8 cellular contexts compared by ENCODE assay signal in genomic region chr10:24207781-24208611, GRCh38. TPM values are rescaled to one million over a fixed set of nuclear protein-coding genes. Genes with fewer than 3 reads are reported as not detected.
A peak's percentile ranks its signal among the peaks of the same experiment; 100 is the strongest.
DNase-seq lines count a peak whose midpoint lies in the region; ATAC-seq and TF ChIP-seq lines count a peak whose summit lies in the region.

No MANE protein-coding gene starts in this region.

- peaks cover 0 to 52% of the 10 kb centered on the region in 2 donors for H3K4me1 ChIP-seq in right atrium auricular region
- H3K4me1 ChIP-seq in gastrocnemius medialis = peaks cover 65% of the 10 kb centered on the region in 2 donors

- H3K36me3 ChIP-seq in right atrium auricular region = no peaks in the 10 kb centered on the region
- H3K36me3 ChIP-seq in gastrocnemius medialis = no peaks in the 10 kb centered on the region

- H3K27ac ChIP-seq in right atrium auricular region = peak overlapping the region; percentile 91 to 97
- peak overlapping the region; percentile 92 to 96 (median 94) for H3K27ac ChIP-seq in gastrocnemius medialis

- POLR2A ChIA-PET in WTC11 (lab: Charles Lee) = no interaction called here

- in situ Hi-C loops in gastrocnemius medialis (cut with MboI; ENCODE audit: low sequenced_read_pairs in 4 of 4) = loop anchor here (10.0 to 25.0 kb wide), 3 partner anchors 154 to 317 kb away; no protein-coding TSS in a partner anchor

- H3K4me3 ChIP-seq in HFF-Myc (replicated peaks; ENCODE audit: low read depth, low read length) (peak overlapping the region; percentile 52), right atrium auricular region (peak overlapping the region; percentile 57 to 65), gastrocnemius medialis (peak overlapping the region; percentile 62 to 86 (median 69))

- TF ChIP-seq CTCF in HFF-Myc (IDR thresholded peaks at IDR 0.05; ENCODE audit: low read depth, low read length, missing control alignments) (no peak), WTC11 (IDR thresholded peaks at IDR 0.05) (no peak), right atrium auricular region (IDR thresholded peaks at IDR 0.05) (no peak), gastrocnemius medialis (IDR thresholded peaks at IDR 0.05 in 4 of 5, conservative IDR thresholded peaks at IDR 0.05 in 1 of 5) (no peak)

- H3K27ac Mint-ChIP-seq in WTC11 = peak overlapping the region; percentile 61

- H3K4me1 Mint-ChIP-seq in WTC11 = peaks cover 56% of the 10 kb centered on the region

- peak overlapping the region; percentile 84 for H3K4me3 Mint-ChIP-seq in WTC11

- H3K27me3 Mint-ChIP-seq in WTC11 (ENCODE audit: low read depth) = no peaks in the 10 kb centered on the region

- intact Hi-C loops in gastrocnemius medialis (cut with DNase I; ENCODE audit: low total_unique reads) = loop anchor here (5.0 to 10.0 kb wide), 4 partner anchors 91 to 807 kb away; partner anchors contain the start of genes ENKUR and THNSL1

- no peak for ATAC-seq in WTC11
- ATAC-seq in gastrocnemius medialis = peak; percentile 52 to 66
- ATAC-seq in GM21390 (IDR thresholded peaks at IDR 0.05; ENCODE audit: unreplicated experiment) = no peak

- peaks cover 8% of the 10 kb centered on the region for H3K9me3 Mint-ChIP-seq in WTC11

- peaks cover 7% of the 10 kb centered on the region for H3K36me3 Mint-ChIP-seq in WTC11

- no peaks in the 10 kb centered on the region for H3K9me3 ChIP-seq in right atrium auricular region
- no peaks in the 10 kb centered on the region for H3K9me3 ChIP-seq in gastrocnemius medialis

- no peak for TF ChIP-seq POLR2A in gastrocnemius medialis (IDR thresholded peaks at IDR 0.05)

- H3K27me3 ChIP-seq in right atrium auricular region (no peaks in the 10 kb centered on the region), gastrocnemius medialis (no peaks in the 10 kb centered on the region)

- DNase-seq in HFF-Myc (ENCODE audit: extremely low read depth, low read depth) (no peak), WTC11 (ENCODE audit: low spot score) (no peak), right atrium auricular region (ENCODE audit: low spot score) (peak; percentile 65), gastrocnemius medialis (peak in 1 of 2 donors; percentile 44), foreskin melanocyte (no peak), NCI-H82 treated with DMSO at 0.1 percent for 48 hours (lab: John Stamatoyannopoulos, UW; ENCODE audit: unreplicated experiment) (no peak), HCEC 1CT (no peak)

- CTCF ChIA-PET in WTC11 (lab: Charles Lee) = interaction anchor here (1.4 kb wide), 1 partner anchor 112 kb away, joined by 3 read pairs; no protein-coding TSS in a partner anchor

TF ChIP-seq in WTC11, 78 proteins besides CTCF, POLR2A, EP300 and RAD21:
- no peak for TF ChIP-seq USF1 (CRISPR knock-in tag; IDR thresholded peaks at IDR 0.05)
- TF ChIP-seq ZNF281 (CRISPR knock-in tag; IDR thresholded peaks at IDR 0.05) = no peak
- TF ChIP-seq TP53 (CRISPR knock-in tag; IDR thresholded peaks at IDR 0.05) = no peak
- no peak for TF ChIP-seq HMGA2 (CRISPR knock-in tag; IDR thresholded peaks at IDR 0.05)
- TF ChIP-seq JUN (CRISPR knock-in tag; IDR thresholded peaks at IDR 0.05) = no peak
- no peak for TF ChIP-seq KAT7 (CRISPR knock-in tag; IDR thresholded peaks at IDR 0.05; ENCODE audit: borderline replicate concordance)
- no peak for TF ChIP-seq GABPB1 (CRISPR knock-in tag; IDR thresholded peaks at IDR 0.05)
- TF ChIP-seq ETV6 (CRISPR knock-in tag; IDR thresholded peaks at IDR 0.05) = no peak
- TF ChIP-seq ZBTB43 (CRISPR knock-in tag; IDR thresholded peaks at IDR 0.05) = no peak

RNA-seq across cellular contexts. Expression of gene KIAA1217, which starts 0.9 kb away (rescaled TPM):
- total RNA-seq in WTC11 (2021) (19.7 to 23.4 TPM (median 20.6 TPM) in 3 replicates), right atrium auricular region (10 to 100 TPM; 24.0 to 33.3 TPM), gastrocnemius medialis (100 to 1,000 TPM; 152 to 266 (median 155) TPM)

Comparison
In these comparisons a context has a peak if more than half of its experiments do, and no peak if none do; other contexts are left out.
1. ATAC-seq: peak in gastrocnemius medialis (2 of 2); none in WTC11 (single experiment) and GM21390 (single experiment).
2. Peak in every context shown above with its lines, with median percentiles within 50 percentile points of each other: H3K4me3 ChIP-seq.